ENCODE assay signal across 15 cellular contexts in the genomic region with DNA sequence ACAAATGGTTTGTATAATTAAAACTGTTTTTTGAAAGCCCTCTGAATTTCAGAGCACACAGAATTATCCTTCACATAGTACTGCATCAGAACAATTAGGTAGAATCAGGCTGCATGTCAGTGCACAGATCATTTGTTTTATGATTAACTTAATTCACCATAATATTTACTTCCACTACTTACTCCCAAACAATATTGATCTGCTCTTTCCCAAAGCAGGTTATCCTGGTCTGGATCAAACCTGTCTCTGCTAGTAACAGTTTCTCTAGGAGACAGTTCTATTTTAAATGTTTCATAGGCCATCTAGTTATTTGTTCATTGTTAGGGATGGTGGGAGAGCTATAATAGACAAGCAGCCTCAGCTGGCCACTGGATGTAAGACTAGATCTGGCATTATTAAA.
DNase-seq lines count a peak whose midpoint lies in the region; ATAC-seq lines count a peak whose summit lies in the region.
"Had no signal": no experiment of that assay in that cellular context is flagged by ENCODE, and none has a peak within 500 bp of the region (broad histone marks: within the 10 kb centered on the region; RNA-seq: fewer than 3 reads in every experiment).

No MANE protein-coding gene starts in this region.

- ATAC-seq in left lobe of liver (peak; percentile 82), GM18519 (IDR thresholded peaks at IDR 0.05; ENCODE audit: low FRiP score, unreplicated experiment) (no peak)
- ATAC-seq: A549; CD8-positive, alpha-beta T cell had no signal

- H3K36me3 ChIP-seq in MG63 = no peaks in the 10 kb centered on the region
- H3K36me3 ChIP-seq: BLaER1 treated with 17β-estradiol and CSF1 and Interleukin-3, amounts not matched to agents 10 nM and 100 nM had no signal

- peak; percentile 1 for DNase-seq in NCI-H748 (lab: John Stamatoyannopoulos, UW; ENCODE audit: unreplicated experiment)
- no peak for DNase-seq in NCI-H748 treated with DMSO at 0.1 percent for 48 hours (lab: John Stamatoyannopoulos, UW)
- DNase-seq in left lobe of liver (ENCODE audit: low spot score) = no peak
- peak; percentile 16 for DNase-seq in mucosa of gallbladder (ENCODE audit: low spot score)
- no peak for DNase-seq in MG63
- DNase-seq: AML-193; Caco-2; Calu3; CD4-positive, alpha-beta T cell; CD8-positive, alpha-beta T cell; DMS79 treated with DMSO at 0.1 percent for 48 hours; GF-D8 had no signal

- no peak overlapping the region for H3K4me3 ChIP-seq in MG63
- H3K4me3 ChIP-seq: A549; BLaER1 treated with 17β-estradiol and CSF1 and Interleukin-3, amounts not matched to agents 10 nM and 100 nM had no signal

- H3K9me3 ChIP-seq in MG63 = no peaks in the 10 kb centered on the region
- H3K9me3 ChIP-seq: A549; BLaER1 treated with 17β-estradiol and CSF1 and Interleukin-3, amounts not matched to agents 10 nM and 100 nM; Caco-2 had no signal

- no peaks in the 10 kb centered on the region for H3K27me3 ChIP-seq in MG63
- H3K27me3 ChIP-seq: BLaER1 treated with 17β-estradiol and CSF1 and Interleukin-3, amounts not matched to agents 10 nM and 100 nM had no signal

Comparison
In these comparisons a context has a peak if more than half of its experiments do, and no peak if none do; other contexts are left out.
1. DNase-seq: peak in NCI-H748 (single experiment) and mucosa of gallbladder (single experiment); none in NCI-H748 treated with DMSO at 0.1 percent for 48 hours (single experiment), left lobe of liver (single experiment) and MG63 (single experiment).